Comparison of ENCODE assay signal across 1 cellular context in genomic region chr17:50476545-50477315, GRCh38.
A peak's percentile ranks its signal among the peaks of the same experiment; 100 is the strongest.
TF ChIP-seq lines count a peak whose summit lies in the region.

No MANE protein-coding gene starts in this region.

TF ChIP-seq in HepG2, 621 proteins besides CTCF, POLR2A, EP300 and RAD21 (continued from another document and continues in another):
- TF ChIP-seq HNF1A (IDR thresholded peaks at IDR 0.05; ENCODE audit: low read depth) (no peak), HNF1A (CRISPR knock-in tag; IDR thresholded peaks at IDR 0.05; ENCODE audit: borderline replicate concordance) (no peak), SOX13 (IDR thresholded peaks at IDR 0.05) (no peak), SOX13 (CRISPR knock-in tag; conservative IDR thresholded peaks at IDR 0.05 in 1 of 2, IDR thresholded peaks at IDR 0.05 in 1 of 2) (no peak; a peak in 1 of 4 replicates), SP2 (CRISPR knock-in tag; IDR thresholded peaks at IDR 0.05) (no peak), HOXA5 (CRISPR knock-in tag; IDR thresholded peaks at IDR 0.05) (no peak), MEIS1 (CRISPR knock-in tag; IDR thresholded peaks at IDR 0.05; ENCODE audit: borderline replicate concordance) (peak; percentile 54; the same call in 1 of the 2 replicates), FOXP1 (IDR thresholded peaks at IDR 0.05) (no peak), FOXP1 (CRISPR knock-in tag; IDR thresholded peaks at IDR 0.05) (peak; percentile 60), ZMYM2 (CRISPR knock-in tag; IDR thresholded peaks at IDR 0.05) (no peak), PRDM4 (CRISPR knock-in tag; IDR thresholded peaks at IDR 0.05; ENCODE audit: borderline replicate concordance) (no peak), TOE1 (CRISPR knock-in tag; IDR thresholded peaks at IDR 0.05) (no peak), ZNF431 (CRISPR knock-in tag; IDR thresholded peaks at IDR 0.05; ENCODE audit: borderline replicate concordance, low read depth) (0 out of 2 replicates have a peak, but pooled peaks have one; percentile 28), MATR3 (CRISPR knock-in tag; IDR thresholded peaks at IDR 0.05) (no peak), NFE2 (CRISPR knock-in tag; IDR thresholded peaks at IDR 0.05) (no peak), GATAD2A (CRISPR knock-in tag; IDR thresholded peaks at IDR 0.05) (peak; percentile 73), ZNF343 (CRISPR knock-in tag; IDR thresholded peaks at IDR 0.05) (no peak), MZF1 (CRISPR knock-in tag; IDR thresholded peaks at IDR 0.05; ENCODE audit: borderline replicate concordance) (no peak), SMAD9 (CRISPR knock-in tag; IDR thresholded peaks at IDR 0.05) (no peak), FOXO1 (CRISPR knock-in tag; IDR thresholded peaks at IDR 0.05) (peak; percentile 85; the same call in 1 of the 2 replicates), MTF2 (CRISPR knock-in tag; IDR thresholded peaks at IDR 0.05; ENCODE audit: borderline replicate concordance) (no peak), ZNF124 (CRISPR knock-in tag; IDR thresholded peaks at IDR 0.05) (no peak), CBX5 (CRISPR knock-in tag; IDR thresholded peaks at IDR 0.05; ENCODE audit: borderline replicate concordance) (peak; percentile 57; the same call in 1 of the 2 replicates), ZNF788 (CRISPR knock-in tag; IDR thresholded peaks at IDR 0.05; ENCODE audit: borderline replicate concordance) (peak; percentile 78; the same call in 1 of the 2 replicates), ZNF333 (CRISPR knock-in tag; IDR thresholded peaks at IDR 0.05; ENCODE audit: borderline replicate concordance) (no peak), ZNF761 (CRISPR knock-in tag; conservative IDR thresholded peaks at IDR 0.05) (no peak), YY1 (IDR thresholded peaks at IDR 0.05; ENCODE audit: insufficient read depth, insufficient replicate concordance, low read depth, low read length) (no peak), ZNF850 (CRISPR knock-in tag; conservative IDR thresholded peaks at IDR 0.05) (no peak), HDAC6 (IDR thresholded peaks at IDR 0.05; ENCODE audit: low read depth, low read length) (no peak), ZNF841 (CRISPR knock-in tag; IDR thresholded peaks at IDR 0.05; ENCODE audit: borderline replicate concordance) (no peak), NR2C2 (CRISPR knock-in tag; IDR thresholded peaks at IDR 0.05; ENCODE audit: borderline replicate concordance) (no peak), ZNF562 (CRISPR knock-in tag; IDR thresholded peaks at IDR 0.05; ENCODE audit: borderline replicate concordance) (no peak), NFE2L2 (IDR thresholded peaks at IDR 0.05; ENCODE audit: low read length) (no peak), ZNF770 (CRISPR knock-in tag; IDR thresholded peaks at IDR 0.05) (no peak), GABPB1 (CRISPR knock-in tag; IDR thresholded peaks at IDR 0.05) (no peak), ZFP36L2 (CRISPR knock-in tag; IDR thresholded peaks at IDR 0.05) (no peak), XRCC5 (optimal IDR thresholded peaks at IDR 0.05; ENCODE audit: low read length) (no peak), ZNF746 (CRISPR knock-in tag; IDR thresholded peaks at IDR 0.05) (no peak), STAT5B (CRISPR knock-in tag; IDR thresholded peaks at IDR 0.05) (no peak), NBN (conservative IDR thresholded peaks at IDR 0.05) (no peak), TRIM24 (CRISPR knock-in tag; IDR thresholded peaks at IDR 0.05) (no peak), EHMT2 (IDR thresholded peaks at IDR 0.05; ENCODE audit: borderline replicate concordance, low read depth, low read length) (no peak), SAP130 (CRISPR knock-in tag; IDR thresholded peaks at IDR 0.05; ENCODE audit: low read depth) (peak; percentile 83), ZNF780A (CRISPR knock-in tag; IDR thresholded peaks at IDR 0.05) (peak; percentile 77; the same call in 1 of the 2 replicates), MEIS2 (CRISPR knock-in tag; IDR thresholded peaks at IDR 0.05) (peak; percentile 57; the same call in 1 of the 2 replicates), ZZZ3 (CRISPR knock-in tag; IDR thresholded peaks at IDR 0.05; ENCODE audit: borderline replicate concordance) (no peak), ATAD3A (CRISPR knock-in tag; IDR thresholded peaks at IDR 0.05) (no peak), HNF4G (IDR thresholded peaks at IDR 0.05; ENCODE audit: borderline replicate concordance, low read depth, low read length) (no peak), HNF4G (CRISPR knock-in tag; IDR thresholded peaks at IDR 0.05; ENCODE audit: borderline replicate concordance, low read depth) (peak; percentile 43; the same call in 1 of the 2 replicates), ATF1 (CRISPR knock-in tag; IDR thresholded peaks at IDR 0.05) (no peak), RXRB (CRISPR knock-in tag; IDR thresholded peaks at IDR 0.05; ENCODE audit: borderline replicate concordance) (peak; percentile 64; the same call in 1 of the 2 replicates), ZFP41 (CRISPR knock-in tag; IDR thresholded peaks at IDR 0.05; ENCODE audit: borderline replicate concordance) (no peak), GLI4 (CRISPR knock-in tag; IDR thresholded peaks at IDR 0.05; ENCODE audit: borderline replicate concordance) (no peak), HMGA1 (CRISPR knock-in tag; conservative IDR thresholded peaks at IDR 0.05) (no peak), ZNF781 (CRISPR knock-in tag; IDR thresholded peaks at IDR 0.05; ENCODE audit: borderline replicate concordance, not compliant biosample characterization) (peak; percentile 75), ZNF546 (CRISPR knock-in tag; conservative IDR thresholded peaks at IDR 0.05) (no peak), EEA1 (CRISPR knock-in tag; IDR thresholded peaks at IDR 0.05; ENCODE audit: borderline replicate concordance) (no peak), GABPA (IDR thresholded peaks at IDR 0.05; ENCODE audit: low read depth, low read length) (no peak), GABPA (CRISPR knock-in tag; IDR thresholded peaks at IDR 0.05; ENCODE audit: low read depth) (no peak), ZNF83 (CRISPR knock-in tag; IDR thresholded peaks at IDR 0.05; ENCODE audit: borderline replicate concordance) (0 out of 2 replicates have a peak, but pooled peaks have one; percentile 21), ZNF713 (CRISPR knock-in tag; IDR thresholded peaks at IDR 0.05) (no peak), PHB2 (IDR thresholded peaks at IDR 0.05; ENCODE audit: partially characterized antibody) (no peak), GATAD1 (CRISPR knock-in tag; IDR thresholded peaks at IDR 0.05) (0 out of 2 replicates have a peak, but pooled peaks have one; percentile 19), ZKSCAN8 (CRISPR knock-in tag; IDR thresholded peaks at IDR 0.05; ENCODE audit: borderline replicate concordance) (no peak), LBX2 (CRISPR knock-in tag; IDR thresholded peaks at IDR 0.05; ENCODE audit: borderline replicate concordance) (no peak), RBM39 (IDR thresholded peaks at IDR 0.05; ENCODE audit: low read depth, low read length, poor library complexity, severe bottlenecking) (no peak)
- TF ChIP-seq, protein P1, sequence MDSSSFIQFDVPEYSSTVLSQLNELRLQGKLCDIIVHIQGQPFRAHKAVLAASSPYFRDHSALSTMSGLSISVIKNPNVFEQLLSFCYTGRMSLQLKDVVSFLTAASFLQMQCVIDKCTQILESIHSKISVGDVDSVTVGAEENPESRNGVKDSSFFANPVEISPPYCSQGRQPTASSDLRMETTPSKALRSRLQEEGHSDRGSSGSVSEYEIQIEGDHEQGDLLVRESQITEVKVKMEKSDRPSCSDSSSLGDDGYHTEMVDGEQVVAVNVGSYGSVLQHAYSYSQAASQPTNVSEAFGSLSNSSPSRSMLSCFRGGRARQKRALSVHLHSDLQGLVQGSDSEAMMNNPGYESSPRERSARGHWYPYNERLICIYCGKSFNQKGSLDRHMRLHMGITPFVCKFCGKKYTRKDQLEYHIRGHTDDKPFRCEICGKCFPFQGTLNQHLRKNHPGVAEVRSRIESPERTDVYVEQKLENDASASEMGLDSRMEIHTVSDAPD (CRISPR knock-in tag; IDR thresholded peaks at IDR 0.05), result no peak
- TF ChIP-seq, protein P2, sequence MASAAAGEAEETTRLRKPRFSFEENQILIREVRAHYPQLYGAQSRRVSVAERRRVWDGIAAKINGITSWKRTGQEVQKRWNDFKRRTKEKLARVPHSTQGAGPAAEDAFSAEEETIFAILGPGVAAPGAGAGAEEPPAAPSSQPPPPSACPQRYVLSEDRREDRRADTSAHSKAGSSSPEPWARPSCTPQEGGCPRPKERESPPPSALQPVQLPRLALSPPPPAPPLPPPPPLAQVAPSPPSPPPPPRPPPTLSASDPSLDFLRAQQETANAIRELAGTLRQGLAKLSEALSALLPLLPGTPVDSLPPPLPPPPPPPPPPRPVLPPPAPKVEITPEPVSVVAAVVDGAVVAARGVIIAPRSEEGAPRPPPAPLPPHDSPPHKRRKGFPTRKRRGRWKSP (CRISPR knock-in tag; IDR thresholded peaks at IDR 0.05), result no peak; the same call in 1 of the 2 replicates
- TF ChIP-seq, protein P3, sequence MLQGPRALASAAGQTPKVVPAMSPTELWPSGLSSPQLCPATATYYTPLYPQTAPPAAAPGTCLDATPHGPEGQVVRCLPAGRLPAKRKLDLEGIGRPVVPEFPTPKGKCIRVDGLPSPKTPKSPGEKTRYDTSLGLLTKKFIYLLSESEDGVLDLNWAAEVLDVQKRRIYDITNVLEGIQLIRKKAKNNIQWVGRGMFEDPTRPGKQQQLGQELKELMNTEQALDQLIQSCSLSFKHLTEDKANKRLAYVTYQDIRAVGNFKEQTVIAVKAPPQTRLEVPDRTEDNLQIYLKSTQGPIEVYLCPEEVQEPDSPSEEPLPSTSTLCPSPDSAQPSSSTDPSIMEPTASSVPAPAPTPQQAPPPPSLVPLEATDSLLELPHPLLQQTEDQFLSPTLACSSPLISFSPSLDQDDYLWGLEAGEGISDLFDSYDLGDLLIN (CRISPR knock-in tag; IDR thresholded peaks at IDR 0.05; ENCODE audit: borderline replicate concordance), result no peak
